8 cellular contexts compared by ENCODE assay signal in the genomic region with DNA sequence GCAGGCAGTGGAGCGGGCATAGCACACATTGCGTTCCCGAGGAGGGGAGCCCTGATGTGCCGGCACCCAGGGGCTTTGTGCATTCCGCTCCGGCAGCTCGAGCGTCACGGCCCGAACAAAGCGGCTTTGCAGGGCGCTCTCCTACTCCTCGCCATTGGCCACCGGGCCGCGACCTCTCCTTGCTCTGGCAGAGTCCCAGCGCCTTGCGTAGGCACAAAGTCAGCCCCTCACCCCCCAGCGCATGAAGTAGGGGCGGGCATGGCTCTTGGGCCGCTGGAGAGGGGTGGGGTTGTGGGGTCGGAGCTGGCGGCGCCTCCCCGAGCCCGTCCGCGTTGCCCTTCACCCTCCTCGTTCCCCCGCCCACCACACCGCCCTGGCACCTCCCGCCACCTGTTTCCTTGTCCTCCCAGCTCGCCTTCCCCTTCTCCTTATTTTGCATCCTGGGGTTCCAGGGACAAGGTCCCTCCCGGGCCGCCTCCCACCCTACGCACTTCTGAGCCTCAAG. TPM values are rescaled to one million over a fixed set of nuclear protein-coding genes. Genes with fewer than 3 reads are reported as not detected.
A peak's percentile ranks its signal among the peaks of the same experiment; 100 is the strongest.
DNase-seq lines count a peak whose midpoint lies in the region; ATAC-seq and TF ChIP-seq lines count a peak whose summit lies in the region.

No MANE protein-coding gene starts in this region.

- POLR2A ChIA-PET in CD4-positive, alpha-beta T cell (lab: Charles Lee), result interaction anchor here (0.9 to 3.8 kb wide), 6 partner anchors 79 to 186 kb away, joined by 3 to 22 read pairs (median 4); a partner anchor contains a TSS

- H3K4me3 Mint-ChIP-seq in CD4-positive, alpha-beta T cell, result peak overlapping the region; percentile 87

- H3K4me1 ChIP-seq in HUES64 (ENCODE audit: insufficient read depth, low read length), result no peaks in the 10 kb centered on the region
- H3K4me1 ChIP-seq in duodenal mucosa (ENCODE audit: control insufficient read depth in 1 of 2, insufficient read depth in 2 of 2, low read length in 2 of 2), result peaks cover 26 to 41% of the 10 kb centered on the region in 2 donors
- peaks cover 29% of the 10 kb centered on the region for H3K4me1 ChIP-seq in lower lobe of right lung

- CTCF ChIA-PET in CD4-positive, alpha-beta T cell (lab: Charles Lee), result interaction anchor here (1.6 to 2.7 kb wide), 2 partner anchors 118 to 147 kb away, joined by 5 to 6 read pairs; a partner anchor contains a TSS

- H3K4me3 ChIP-seq in HUES64 (ENCODE audit: low read length) (peak overlapping the region; percentile 77), duodenal mucosa (ENCODE audit: low read depth in 1 of 2, low read length in 2 of 2) (peak overlapping the region; percentile 69 to 70), lower lobe of right lung (peak overlapping the region; percentile 95)

- TF ChIP-seq CTCF in CD4-positive, alpha-beta T cell (IDR thresholded peaks at IDR 0.05), result no peak
- no peak for TF ChIP-seq CTCF in lower lobe of right lung (IDR thresholded peaks at IDR 0.05)

- no peaks in the 10 kb centered on the region for H3K27me3 Mint-ChIP-seq in CD4-positive, alpha-beta T cell

- H3K9me3 ChIP-seq in CD4-positive, alpha-beta T cell (ENCODE audit: control insufficient read depth, low read length), result no peaks in the 10 kb centered on the region
- H3K9me3 ChIP-seq in HUES64 (ENCODE audit: insufficient read depth, low read depth, low read length) (no peaks in the 10 kb centered on the region), duodenal mucosa (ENCODE audit: control insufficient read depth in 1 of 2, low read length in 2 of 2) (no peaks in the 10 kb centered on the region), lower lobe of right lung (no peaks in the 10 kb centered on the region)

- H3K36me3 ChIP-seq in HUES64 (ENCODE audit: insufficient read depth, low read length) (no peaks in the 10 kb centered on the region), duodenal mucosa (ENCODE audit: control insufficient read depth in 1 of 2, insufficient read depth in 2 of 2, low read length in 2 of 2) (peaks cover 0 to 8% of the 10 kb centered on the region in 2 donors), lower lobe of right lung (peaks cover 15% of the 10 kb centered on the region)

- peak overlapping the region; percentile 74 for H3K27ac Mint-ChIP-seq in CD4-positive, alpha-beta T cell

- H3K36me3 Mint-ChIP-seq in CD4-positive, alpha-beta T cell (ENCODE audit: low read depth), result peaks cover 23% of the 10 kb centered on the region

- peak overlapping the region; percentile 21 for H3K27ac ChIP-seq in CD4-positive, alpha-beta T cell (ENCODE audit: low read depth, low read length)
- H3K27ac ChIP-seq in HUES64 (ENCODE audit: low read depth, low read length), result no peak overlapping the region
- peak overlapping the region; percentile 90 for H3K27ac ChIP-seq in duodenal mucosa (ENCODE audit: low read depth, low read length)
- H3K27ac ChIP-seq in lower lobe of right lung, result peak overlapping the region; percentile 87

- no peaks in the 10 kb centered on the region for H3K9me3 Mint-ChIP-seq in CD4-positive, alpha-beta T cell

- peak in 9 of 10 experiments; percentile 4 to 49 (median 24) for DNase-seq in CD4-positive, alpha-beta T cell
- DNase-seq in activated CD4-positive, alpha-beta T cell treated with anti-CD3 and anti-CD28 coated beads for 4 hours, result peak; percentile 21 to 30
- DNase-seq in lower lobe of right lung (peak; percentile 73), SK-N-DZ (ENCODE audit: low spot score) (no peak)
- DNase-seq in stimulated activated CD8-positive, alpha-beta memory T cell treated with anti-CD3 and anti-CD28 coated beads, Interleukin-4, amount 100 ng/mL, for 48 hours, result peak; percentile 47

- H3K27me3 ChIP-seq in CD4-positive, alpha-beta T cell (ENCODE audit: control insufficient read depth, insufficient read depth, low read length), result no peaks in the 10 kb centered on the region
- H3K27me3 ChIP-seq in HUES64 (ENCODE audit: insufficient read depth, low read length) (peaks cover 59% of the 10 kb centered on the region), duodenal mucosa (ENCODE audit: control insufficient read depth in 1 of 2, insufficient read depth in 2 of 2, low read length in 2 of 2) (no peaks in the 10 kb centered on the region), lower lobe of right lung (ENCODE audit: low read depth) (no peaks in the 10 kb centered on the region)

- intact Hi-C loops in CD4-positive, alpha-beta T cell (cut with DNase I, micrococcal nuclease), result loop anchor here (5.0 to 10.0 kb wide), 2 partner anchors 103 to 985 kb away; a partner anchor contains a TSS
- intact Hi-C loops in lower lobe of right lung (cut with DNase I), result no loop called here

- WGBS in HUES64, result 2% methylated on average over 34 of the region's 36 CpGs

- H3K9ac ChIP-seq in HUES64 (ENCODE audit: low read depth, low read length) (peak overlapping the region; percentile 47; the same call in 1 of the 2 replicates), duodenal mucosa (ENCODE audit: low read depth in 1 of 2, low read length in 2 of 2) (peak overlapping the region; percentile 55 to 67)

- peaks cover 14% of the 10 kb centered on the region for H3K4me1 Mint-ChIP-seq in CD4-positive, alpha-beta T cell (ENCODE audit: low read depth)

- peak; percentile 25 for ATAC-seq in CD4-positive, alpha-beta T cell (ENCODE audit: poor library complexity)
- peak; percentile 51 to 68 for ATAC-seq in lower lobe of right lung
- ATAC-seq in GM21723 (IDR thresholded peaks at IDR 0.05; ENCODE audit: unreplicated experiment), result no peak

RNA-seq across cellular contexts. Expression of a gene that starts 0.8 kb away (rescaled TPM):
- total RNA-seq in CD4-positive, alpha-beta T cell, result 1 to 10 TPM; 9.1 to 9.3 TPM
- polyA plus RNA-seq in HUES64 (2013, experiment 1 of 2), result 2.4 TPM
- 3.6 TPM for polyA plus RNA-seq in HUES64 (2013, experiment 2 of 2)
- 20.5 TPM for total RNA-seq in lower lobe of right lung
- polyA plus RNA-seq in SK-N-DZ (2014; cell fraction: cytosol; rRNA removed), result 4.2 and 4.8 TPM in 2 replicates
- 1.7 and 13.8 TPM in 2 replicates for polyA plus RNA-seq in SK-N-DZ (2014; cell fraction: nucleus; rRNA removed)
